Comparison of ENCODE assay signal across 6 cellular contexts in genomic region chr11:3657331-3657730, GRCh38. TPM values are rescaled to one million over a fixed set of nuclear protein-coding genes. Genes with fewer than 3 reads are reported as not detected.
"Had no signal": no experiment of that assay in that cellular context is flagged by ENCODE, and none has a peak within 500 bp of the region (broad histone marks: within the 10 kb centered on the region; RNA-seq: fewer than 3 reads in every experiment).

No MANE protein-coding gene starts in this region.

RNA-seq across cellular contexts. Expression of gene ART1, which starts 12.4 kb away (rescaled TPM):
- total RNA-seq: GM23248, GM23338, H1, H4, H9, HFFc6 had no signal
- polyA plus RNA-seq: GM23248, GM23338, H1 had no signal

RNA-seq across cellular contexts. Expression of gene ART5, which starts 15.5 kb away (rescaled TPM):
- total RNA-seq: GM23248, HFFc6 had no signal
